8 cellular contexts compared by ENCODE assay signal in genomic region chr12:31591308-31591901, GRCh38. TPM values are rescaled to one million over a fixed set of nuclear protein-coding genes. Genes with fewer than 3 reads are reported as not detected.
DNase-seq lines count a peak whose midpoint lies in the region; ATAC-seq and TF ChIP-seq lines count a peak whose summit lies in the region.

No MANE protein-coding gene starts in this region.

- H3K4me3 ChIP-seq in SK-N-SH (ENCODE audit: low read depth in 2 of 2, low read length in 1 of 2) (peak overlapping the region; percentile 73 to 83), esophagus muscularis mucosa (peak overlapping the region; percentile 93 to 97 (median 96)), muscle layer of duodenum (ENCODE audit: low read depth in 1 of 2, low read length in 2 of 2) (peak overlapping the region; percentile 71 to 83), aorta (ENCODE audit: low read length in 2 of 2) (peak overlapping the region; percentile 98 to 99)

- POLR2A ChIA-PET in SK-N-SH (lab: Yijun Ruan, JAX): interaction anchor here (0.6 kb wide), 1 partner anchor 76 kb away, joined by 3 read pairs; no protein-coding TSS in a partner anchor

- peak overlapping the region; percentile 68 for H3K9ac ChIP-seq in SK-N-SH

- H3K4me1 ChIP-seq in SK-N-SH (ENCODE audit: control insufficient read depth in 1 of 2, insufficient read depth in 2 of 2, low read depth in 1 of 2, low read length in 1 of 2): peaks cover 4 to 14% of the 10 kb centered on the region in 2 experiments; a peak in 2 of 4 replicates
- H3K4me1 ChIP-seq in esophagus muscularis mucosa: peaks cover 10 to 28% (median 24%) of the 10 kb centered on the region in 4 donors
- peaks cover 0 to 11% of the 10 kb centered on the region in 2 donors for H3K4me1 ChIP-seq in muscle layer of duodenum (ENCODE audit: control insufficient read depth in 1 of 2, insufficient read depth in 2 of 2, low read length in 2 of 2)
- no peaks in the 10 kb centered on the region for H3K4me1 ChIP-seq in aorta (ENCODE audit: control insufficient read depth in 1 of 2, insufficient read depth in 2 of 2, low read length in 2 of 2)

- peak overlapping the region; percentile 95 for H3K4me2 ChIP-seq in SK-N-SH

- TF ChIP-seq CTCF in SK-N-SH (IDR thresholded peaks at IDR 0.05) (no peak), esophagus muscularis mucosa (IDR thresholded peaks at IDR 0.05) (no peak)

- peaks cover 42% of the 10 kb centered on the region for H3K79me2 ChIP-seq in SK-N-SH (ENCODE audit: insufficient read depth)

- H3K36me3 ChIP-seq in SK-N-SH (replicated peaks in 1 of 2; ENCODE audit: control insufficient read depth in 1 of 2, insufficient read depth in 2 of 2, low read length in 1 of 2) (no peaks in the 10 kb centered on the region), esophagus muscularis mucosa (no peaks in the 10 kb centered on the region), muscle layer of duodenum (ENCODE audit: control insufficient read depth in 1 of 2, insufficient read depth in 2 of 2, low read length in 2 of 2) (no peaks in the 10 kb centered on the region), aorta (ENCODE audit: control insufficient read depth in 1 of 2, insufficient read depth in 2 of 2, low read length in 1 of 2) (no peaks in the 10 kb centered on the region)

- H2AFZ ChIP-seq in SK-N-SH (ENCODE audit: low read depth): peak overlapping the region; percentile 58

- peak; percentile 34 for ATAC-seq in GM18511 (IDR thresholded peaks at IDR 0.05; ENCODE audit: unreplicated experiment)
- peak; percentile 19 for ATAC-seq in HG03064 (IDR thresholded peaks at IDR 0.05; ENCODE audit: low read depth, unreplicated experiment)
- ATAC-seq in aorta (ENCODE audit: low FRiP score): peak; percentile 42
- no peak for ATAC-seq in HG02571 (IDR thresholded peaks at IDR 0.05; ENCODE audit: unreplicated experiment)

- H3K9me2 ChIP-seq in SK-N-SH: no peaks in the 10 kb centered on the region

- in situ Hi-C loops in ACHN (cut with HindIII; ENCODE audit: low pct_ligation_motif_present, low pct_unique_long_range_greater_than_20kb, low sequenced_read_pairs): no loop called here

- CTCF ChIA-PET in SK-N-SH (lab: Yijun Ruan, JAX): interaction anchor here (0.5 to 2.2 kb wide), 6 partner anchors 11 to 339 kb away, joined by 3 to 9 read pairs (median 5); no protein-coding TSS in a partner anchor

- 12% methylated on average over 15 of the region's 23 CpGs for WGBS in SK-N-SH (ENCODE audit: low lambda C conversion rate)
- 2% methylated on average over 13 of the region's 23 CpGs for WGBS in esophagus muscularis mucosa
- WGBS in aorta, 2 donors: 1 to 3% methylated on average over 19 to 23 of the region's 23 CpGs

- peak; percentile 46 for DNase-seq in ACHN
- DNase-seq in SK-N-SH: peak; percentile 73
- DNase-seq in esophagus muscularis mucosa (ENCODE audit: extremely low spot score): no peak
- DNase-seq in aorta: no peak

- TF ChIP-seq EP300 in SK-N-SH (IDR thresholded peaks at IDR 0.05; ENCODE audit: borderline replicate concordance in 1 of 2, low read depth in 1 of 2, low read length in 1 of 2) (peak in 1 of 2 experiments; percentile 55; a peak in 2 of 4 replicates), esophagus muscularis mucosa (IDR thresholded peaks at IDR 0.05) (no peak)

- intact Hi-C loops in esophagus muscularis mucosa (cut with DNase I): no loop called here
- intact Hi-C loops in aorta (cut with DNase I): loop anchor here in 1 of 2 donors (5.0 kb wide), 1 partner anchor 46 kb away; no protein-coding TSS in a partner anchor

- no peaks in the 10 kb centered on the region for H3K9me3 ChIP-seq in SK-N-SH
- no peaks in the 10 kb centered on the region for H3K9me3 ChIP-seq in esophagus muscularis mucosa
- no peaks in the 10 kb centered on the region for H3K9me3 ChIP-seq in muscle layer of duodenum (ENCODE audit: control insufficient read depth in 1 of 2, low read length in 2 of 2)
- no peaks in the 10 kb centered on the region for H3K9me3 ChIP-seq in aorta (ENCODE audit: control insufficient read depth, low read length)

- peaks cover 3% of the 10 kb centered on the region for H3F3A ChIP-seq in SK-N-SH (replicated peaks; ENCODE audit: insufficient read depth)

- no peak for TF ChIP-seq POLR2A in esophagus muscularis mucosa (IDR thresholded peaks at IDR 0.05; ENCODE audit: low read depth)

- no peak; the same call in 1 of the 2 replicates for TF ChIP-seq RAD21 in SK-N-SH (IDR thresholded peaks at IDR 0.05; ENCODE audit: low read length)

- H3K27ac ChIP-seq in SK-N-SH (ENCODE audit: low read depth in 2 of 2, low read length in 1 of 2): peak overlapping the region; percentile 83 to 89
- peak overlapping the region; percentile 95 to 98 (median 96) for H3K27ac ChIP-seq in esophagus muscularis mucosa (replicated peaks in 1 of 4)
- H3K27ac ChIP-seq in muscle layer of duodenum (ENCODE audit: low read length): peak overlapping the region; percentile 80
- H3K27ac ChIP-seq in aorta (ENCODE audit: low read depth in 1 of 2, low read length in 2 of 2): peak overlapping the region; percentile 61 to 71

- no peaks in the 10 kb centered on the region for H4K20me1 ChIP-seq in SK-N-SH (ENCODE audit: insufficient read depth)

- H3K27me3 ChIP-seq in SK-N-SH (ENCODE audit: insufficient read depth) (no peaks in the 10 kb centered on the region), esophagus muscularis mucosa (no peaks in the 10 kb centered on the region), muscle layer of duodenum (ENCODE audit: low read depth, low read length) (no peaks in the 10 kb centered on the region), aorta (ENCODE audit: control insufficient read depth in 1 of 2, insufficient read depth in 2 of 2, low read length in 1 of 2) (no peaks in the 10 kb centered on the region)

TF ChIP-seq in SK-N-SH, 30 proteins besides CTCF, POLR2A, EP300 and RAD21:
- TF ChIP-seq CHD2 (IDR thresholded peaks at IDR 0.05; ENCODE audit: low read length, partially characterized antibody) (peak; percentile 66), RFX5 (IDR thresholded peaks at IDR 0.05; ENCODE audit: low read length) (peak; percentile 23; the same call in 1 of the 2 replicates), GATA2 (CRISPR knock-in tag; IDR thresholded peaks at IDR 0.05) (peak; percentile 92), PBX3 (IDR thresholded peaks at IDR 0.05) (peak; percentile 85), JUND (IDR thresholded peaks at IDR 0.05) (no peak), MXI1 (IDR thresholded peaks at IDR 0.05; ENCODE audit: low read depth, low read length) (peak; percentile 58), TCF12 (IDR thresholded peaks at IDR 0.05) (peak; percentile 87), MEF2A (IDR thresholded peaks at IDR 0.05; ENCODE audit: borderline replicate concordance, low read depth) (no peak), RCOR1 (IDR thresholded peaks at IDR 0.05; ENCODE audit: low read length) (0 out of 2 replicates have a peak, but pooled peaks have one; percentile 17), SIN3A (IDR thresholded peaks at IDR 0.05; ENCODE audit: borderline replicate concordance, low read depth, low read length) (0 out of 2 replicates have a peak, but pooled peaks have one; percentile 40), USF2 (IDR thresholded peaks at IDR 0.05; ENCODE audit: borderline replicate concordance, low read depth, low read length) (no peak), RXRA (IDR thresholded peaks at IDR 0.05; ENCODE audit: borderline replicate concordance, low read depth) (peak; percentile 29; the same call in 1 of the 2 replicates)

RNA-seq across cellular contexts. Expression of gene DENND5B, which starts 0.5 kb away (rescaled TPM):
- polyA plus RNA-seq in SK-N-SH (2012; rRNA removed) (5.3 and 9.0 TPM in 2 replicates), aorta (1 to 10 TPM; 3.1 to 5.6 TPM)
- polyA plus RNA-seq in SK-N-SH (2012; cell fraction: cytosol; rRNA removed): 7.7 and 8.5 TPM in 2 replicates
- 4.4 and 8.2 TPM in 2 replicates for polyA plus RNA-seq in SK-N-SH (2012; cell fraction: nucleus; rRNA removed)
- total RNA-seq in esophagus muscularis mucosa (10 to 100 TPM; 15.7 to 19.1 (median 18.5) TPM), aorta (10 to 100 TPM; 19.7 to 22.5 TPM)

Comparison
In these comparisons a context has a peak if more than half of its experiments do, and no peak if none do; other contexts are left out.
1. DNase-seq: peak in ACHN (single experiment) and SK-N-SH (single experiment); none in esophagus muscularis mucosa (single experiment) and aorta (0 of 2).
2. Peak in every context shown above with its lines, with median percentiles within 50 percentile points of each other: H3K27ac ChIP-seq and H3K4me3 ChIP-seq.